18 cellular contexts compared by ENCODE assay signal in genomic region chr19:2132731-2133490, GRCh38. TPM values are rescaled to one million over a fixed set of nuclear protein-coding genes. Genes with fewer than 3 reads are reported as not detected.
DNase-seq lines count a peak whose midpoint lies in the region; ATAC-seq, FAIRE-seq and TF ChIP-seq lines count a peak whose summit lies in the region.
"Had no signal": no experiment of that assay in that cellular context is flagged by ENCODE, and none has a peak within 500 bp of the region (broad histone marks: within the 10 kb centered on the region; RNA-seq: fewer than 3 reads in every experiment).

No MANE protein-coding gene starts in this region.

- H3K27ac ChIP-seq in liver (ENCODE audit: low read depth in 1 of 2, low read length in 2 of 2) (peak overlapping the region; percentile 63 to 74), HepG2 (ENCODE audit: extremely low read length, insufficient read depth, low read length) (no peak overlapping the region), spleen (no peak overlapping the region)
- H3K27ac ChIP-seq: C4-2B had no signal

- no peak overlapping the region for H3K4me2 ChIP-seq in HepG2 (ENCODE audit: low read depth, low read length)

- H3K9me3 ChIP-seq in liver (ENCODE audit: control insufficient read depth in 4 of 4, low read length in 3 of 4) (no peaks in the 10 kb centered on the region), HepG2 (ENCODE audit: low read length) (no peaks in the 10 kb centered on the region), spleen (no peaks in the 10 kb centered on the region)

- H3K4me1 ChIP-seq in liver (ENCODE audit: control insufficient read depth in 4 of 4, insufficient read depth in 4 of 4, low read length in 3 of 4) (peaks cover 0 to 19% (median 12%) of the 10 kb centered on the region in 4 donors), HepG2 (ENCODE audit: insufficient read depth, low read length) (no peaks in the 10 kb centered on the region), spleen (no peaks in the 10 kb centered on the region)

- WGBS in liver: 52% methylated on average over 19 of the region's 19 CpGs
- WGBS in HepG2 (ENCODE audit: low lambda C conversion rate): 93% methylated on average over 12 of the region's 19 CpGs
- WGBS in spleen, 5 donors: 85 to 94% (median 90%) methylated on average over 14 to 19 of the region's 19 CpGs

- H3K4me3 ChIP-seq in liver (ENCODE audit: low read depth in 1 of 3, low read length in 3 of 3): no peak overlapping the region
- no peak overlapping the region for H3K4me3 ChIP-seq in HepG2 (replicated peaks in 1 of 3; ENCODE audit: insufficient read depth in 1 of 3, low read depth in 2 of 3, low read length in 3 of 3)
- no peak overlapping the region for H3K4me3 ChIP-seq in spleen

- no peaks in the 10 kb centered on the region for H3K27me3 Mint-ChIP-seq in nephron progenitor cell (ENCODE audit: low read depth, poor library complexity)

- POLR2A ChIA-PET in HepG2 (lab: Yijun Ruan, JAX): no interaction called here

- ATAC-seq in HepG2 (no peak), left cardiac atrium (peak; percentile 55 to 64), GM21528 (IDR thresholded peaks at IDR 0.05; ENCODE audit: low FRiP score, unreplicated experiment) (no peak)

- H4K20me1 ChIP-seq in HepG2 (ENCODE audit: insufficient read depth, low read length): no peaks in the 10 kb centered on the region

- H3K27me3 ChIP-seq in liver (ENCODE audit: control insufficient read depth in 4 of 4, insufficient read depth in 4 of 4, low read length in 3 of 4): no peaks in the 10 kb centered on the region
- no peaks in the 10 kb centered on the region for H3K27me3 ChIP-seq in HepG2 (ENCODE audit: control insufficient read depth in 1 of 2, insufficient read depth in 2 of 2, low read length in 2 of 2)
- no peaks in the 10 kb centered on the region for H3K27me3 ChIP-seq in spleen (replicated peaks in 1 of 7)

- in situ Hi-C loops in HepG2 (cut with HindIII; ENCODE audit: extremely low pct_ligation_motif_present, low pct_unique_long_range_greater_than_20kb): no loop called here

- TF ChIP-seq EP300 in HepG2 (IDR thresholded peaks at IDR 0.05; ENCODE audit: low read depth in 2 of 2, low read length in 2 of 2) (no peak), HepG2 (CRISPR knock-in tag; IDR thresholded peaks at IDR 0.05; ENCODE audit: borderline replicate concordance) (no peak)

- TF ChIP-seq POLR2A in HepG2 (IDR thresholded peaks at IDR 0.05; ENCODE audit: insufficient read depth in 1 of 2, low read depth in 2 of 2, low read length in 2 of 2) (no peak), spleen (IDR thresholded peaks at IDR 0.05) (no peak)

- no peak for FAIRE-seq in HepG2 (lab: Jason Lieb, UNC)
- FAIRE-seq: A204.1, GM18507, RCC 7860 had no signal

- peak overlapping the region; percentile 84 for H3K27ac Mint-ChIP-seq in nephron progenitor cell

- peaks cover 6% of the 10 kb centered on the region for H3K4me1 Mint-ChIP-seq in nephron progenitor cell

- BruUV-seq in HepG2 (replicated peaks; lab: Mats Ljungman, UMichigan): no TSS peak

- intact Hi-C loops in HepG2 (cut with micrococcal nuclease; ENCODE audit: unreplicated experiment): no loop called here
- intact Hi-C loops in left cardiac atrium (cut with DNase I): no loop called here
- intact Hi-C loops in spleen (cut with DNase I; ENCODE audit: low total_unique reads): no loop called here

- TF ChIP-seq CTCF in liver (IDR thresholded peaks at IDR 0.05; ENCODE audit: low read depth, low read length, missing input control): no peak
- TF ChIP-seq CTCF in HepG2 (CRISPR knock-in tag; IDR thresholded peaks at IDR 0.05): no peak
- no peak for TF ChIP-seq CTCF in nephron progenitor cell (IDR thresholded peaks at IDR 0.05)
- no peak for TF ChIP-seq CTCF in spleen (IDR thresholded peaks at IDR 0.05 in 8 of 11, conservative IDR thresholded peaks at IDR 0.05 in 3 of 11)

- no peak overlapping the region for H3K4me3 Mint-ChIP-seq in nephron progenitor cell

- CTCF ChIA-PET in HepG2 (lab: Yijun Ruan, JAX; ENCODE audit: low intra/inter-chr PET ratio, low total read pairs): no interaction called here

- no peak overlapping the region for H2AFZ ChIP-seq in HepG2 (ENCODE audit: low read length)

- peaks cover 34% of the 10 kb centered on the region for H3K36me3 Mint-ChIP-seq in nephron progenitor cell (ENCODE audit: low read depth)

- H3K79me2 ChIP-seq in HepG2 (ENCODE audit: insufficient read depth, low read length): no peaks in the 10 kb centered on the region

- TF ChIP-seq RAD21 in liver (IDR thresholded peaks at IDR 0.05) (peak in 1 of 2 donors; percentile 27), HepG2 (CRISPR knock-in tag; IDR thresholded peaks at IDR 0.05) (no peak)

- DNase-seq in HepG2 (ENCODE audit: low spot score) (no peak), left cardiac atrium (peak; percentile 65), nephron progenitor cell (no peak), spleen (no peak), DMS79 treated with DMSO at 0.1 percent for 48 hours (lab: John Stamatoyannopoulos, UW) (no peak)
- DNase-seq in stimulated activated CD4-positive, alpha-beta T cell treated with anti-CD3 and anti-CD28 coated beads, Interleukin-15, amount 100 ng/mL, for 24 hours: no peak
- DNase-seq: HCEC 1CT, Karpas-422, NCI-H1417, NCI-H2029 treated with DMSO at 0.1 percent for 48 hours, NCI-H510A, NCI-H82 had no signal

- H3K36me3 ChIP-seq in liver (ENCODE audit: control insufficient read depth in 4 of 4, insufficient read depth in 3 of 4, low read depth in 1 of 4, low read length in 3 of 4) (peaks cover 18 to 48% (median 27%) of the 10 kb centered on the region in 4 donors), HepG2 (replicated peaks in 1 of 2; ENCODE audit: control insufficient read depth in 1 of 2, insufficient read depth in 2 of 2, low read length in 2 of 2) (peaks cover 36 to 54% of the 10 kb centered on the region in 2 experiments), spleen (peaks cover 3 to 97% (median 80%) of the 10 kb centered on the region in 6 donors)

- no peak overlapping the region for H3K9ac ChIP-seq in liver (ENCODE audit: low read depth in 1 of 2, low read length in 2 of 2)
- no peak overlapping the region for H3K9ac ChIP-seq in HepG2 (ENCODE audit: insufficient read depth, low read depth, low read length)

- H3K9me3 Mint-ChIP-seq in nephron progenitor cell: no peaks in the 10 kb centered on the region

RNA-seq across cellular contexts. Expression of gene AP3D1, which starts 18.5 kb away (rescaled TPM):
- total RNA-seq in liver (10 to 100 TPM; 42.6 to 76.6 TPM), HepG2 (2016; rRNA removed; fragmentation: Illumina TruSeq; extraction: Trizol) (73.5 and 82.6 TPM in 2 replicates), left cardiac atrium (100 to 1,000 TPM in 1 of 2 donors, 10 to 100 TPM in 1; 80.6 to 128 TPM), spleen (100 to 1,000 TPM in 4 of 7 donors, 10 to 100 TPM in 3; 89.3 to 112 (median 100) TPM)
- polyA plus RNA-seq in liver (10 to 100 TPM; 21.7 to 79.8 TPM), HepG2 (2011; rRNA removed) (68.0 and 78.6 TPM in 2 replicates), spleen (10 to 100 TPM; 32.8 to 80.1 (median 43.2) TPM)
- total RNA-seq in HepG2 (2016; cell fraction: cytosol; rRNA removed; fragmentation: Illumina TruSeq; extraction: Trizol; ENCODE audit: low read depth): 30.1 and 33.5 TPM in 2 replicates
- 55.4 and 84.4 TPM in 2 replicates for total RNA-seq in HepG2 (2016; cell fraction: insoluble cytoplasmic fraction; rRNA removed; fragmentation: Illumina TruSeq; extraction: Trizol)
- 61.4 and 65.9 TPM in 2 replicates for total RNA-seq in HepG2 (2016; cell fraction: membrane; rRNA removed; fragmentation: Illumina TruSeq; extraction: Trizol)
- 44.7 and 54.3 TPM in 2 replicates for total RNA-seq in HepG2 (2016; cell fraction: nucleus; rRNA removed; fragmentation: Illumina TruSeq; extraction: Trizol)
- polyA plus RNA-seq in HepG2 (2011; cell fraction: cytosol; rRNA removed): 50.1 and 66.2 TPM in 2 replicates
- 236 and 270 TPM in 2 replicates for polyA plus RNA-seq in HepG2 (2011; cell fraction: nucleus; rRNA removed)
- polyA plus RNA-seq in HepG2 (2012): 61.5 and 82.7 TPM in 2 replicates
- 11.6 and 13.9 TPM in 2 replicates for polyA plus RNA-seq in HepG2 (2016; cell fraction: cytosol; fragmentation: Illumina TruSeq; extraction: Trizol; ENCODE audit: low read depth)
- 71.2 and 87.4 TPM in 2 replicates for polyA plus RNA-seq in HepG2 (2016; cell fraction: insoluble cytoplasmic fraction; fragmentation: Illumina TruSeq; extraction: Trizol; ENCODE audit: low read depth)
- polyA plus RNA-seq in HepG2 (2016; cell fraction: membrane; fragmentation: Illumina TruSeq; extraction: Trizol; ENCODE audit: low read depth): 38.5 and 41.5 TPM in 2 replicates
- polyA plus RNA-seq in HepG2 (2016; cell fraction: nucleus; fragmentation: Illumina TruSeq; extraction: Trizol; ENCODE audit: insufficient read depth, low read depth): 139 and 143 TPM in 2 replicates
- 72.3 and 142 TPM in 2 replicates for polyA minus RNA-seq in HepG2 (2011; rRNA and poly(A)+ RNA removed; ENCODE audit: low replicate concordance)
- polyA minus RNA-seq in HepG2 (2011; cell fraction: cytosol; rRNA and poly(A)+ RNA removed): 54.0 and 70.6 TPM in 2 replicates
- polyA minus RNA-seq in HepG2 (2011; cell fraction: nucleus; rRNA and poly(A)+ RNA removed): 44.3 and 51.8 TPM in 2 replicates

RNA-seq across cellular contexts. Expression of gene DOT1L, which starts 30.8 kb away (rescaled TPM):
- total RNA-seq in liver (1 to 10 TPM; 6.7 to 9.9 TPM), HepG2 (2016; rRNA removed; fragmentation: Illumina TruSeq; extraction: Trizol) (7.5 and 9.7 TPM in 2 replicates), left cardiac atrium (10 to 100 TPM in 1 of 2 donors, 1 to 10 TPM in 1; 9.8 to 16.2 TPM), spleen (10 to 100 TPM; 19.5 to 53.2 (median 36.4) TPM)
- polyA plus RNA-seq in liver (1 to 10 TPM; 3.4 to 6.9 TPM), HepG2 (2011; rRNA removed) (14.6 and 17.9 TPM in 2 replicates), spleen (10 to 100 TPM in 1 of 3 donors, 1 to 10 TPM in 2; 3.9 to 20.8 (median 7.5) TPM)
- 20.6 and 20.7 TPM in 2 replicates for total RNA-seq in HepG2 (2016; cell fraction: cytosol; rRNA removed; fragmentation: Illumina TruSeq; extraction: Trizol; ENCODE audit: low read depth)
- 6.4 and 8.2 TPM in 2 replicates for total RNA-seq in HepG2 (2016; cell fraction: insoluble cytoplasmic fraction; rRNA removed; fragmentation: Illumina TruSeq; extraction: Trizol)
- 12.0 and 15.8 TPM in 2 replicates for total RNA-seq in HepG2 (2016; cell fraction: membrane; rRNA removed; fragmentation: Illumina TruSeq; extraction: Trizol)
- total RNA-seq in HepG2 (2016; cell fraction: nucleus; rRNA removed; fragmentation: Illumina TruSeq; extraction: Trizol): 12.3 and 14.9 TPM in 2 replicates
- 6.1 and 9.5 TPM in 2 replicates for polyA plus RNA-seq in HepG2 (2011; cell fraction: cytosol; rRNA removed)
- 138 and 210 TPM in 2 replicates for polyA plus RNA-seq in HepG2 (2011; cell fraction: nucleus; rRNA removed)
- 22.3 and 23.3 TPM in 2 replicates for polyA plus RNA-seq in HepG2 (2012)
- 2.5 and 3.3 TPM in 2 replicates for polyA plus RNA-seq in HepG2 (2016; cell fraction: cytosol; fragmentation: Illumina TruSeq; extraction: Trizol; ENCODE audit: low read depth)
- polyA plus RNA-seq in HepG2 (2016; cell fraction: insoluble cytoplasmic fraction; fragmentation: Illumina TruSeq; extraction: Trizol; ENCODE audit: low read depth): 10.5 and 15.3 TPM in 2 replicates
- 7.1 TPM in 2 replicates for polyA plus RNA-seq in HepG2 (2016; cell fraction: membrane; fragmentation: Illumina TruSeq; extraction: Trizol; ENCODE audit: low read depth)
- 76.0 and 84.3 TPM in 2 replicates for polyA plus RNA-seq in HepG2 (2016; cell fraction: nucleus; fragmentation: Illumina TruSeq; extraction: Trizol; ENCODE audit: insufficient read depth, low read depth)
- polyA minus RNA-seq in HepG2 (2011; rRNA and poly(A)+ RNA removed; ENCODE audit: low replicate concordance): 36.8 and 45.6 TPM in 2 replicates
- polyA minus RNA-seq in HepG2 (2011; cell fraction: cytosol; rRNA and poly(A)+ RNA removed): 21.6 and 26.0 TPM in 2 replicates
- 30.1 and 31.9 TPM in 2 replicates for polyA minus RNA-seq in HepG2 (2011; cell fraction: nucleus; rRNA and poly(A)+ RNA removed)

RNA-seq across cellular contexts. Expression of gene IZUMO4, which starts 36.2 kb away (rescaled TPM):
- total RNA-seq in liver: 1 to 10 TPM; 1.2 TPM
- polyA plus RNA-seq in liver: 1 to 10 TPM; 1.3 to 1.4 TPM
- 0.24 and 0.77 TPM in 2 replicates for total RNA-seq in HepG2 (2016; rRNA removed; fragmentation: Illumina TruSeq; extraction: Trizol)
- total RNA-seq in HepG2 (2016; cell fraction: cytosol; rRNA removed; fragmentation: Illumina TruSeq; extraction: Trizol; ENCODE audit: low read depth): 0.79 and 0.91 TPM in 2 replicates
- 0.34 and 1.5 TPM in 2 replicates for total RNA-seq in HepG2 (2016; cell fraction: insoluble cytoplasmic fraction; rRNA removed; fragmentation: Illumina TruSeq; extraction: Trizol)
- 0.83 and 1.5 TPM in 2 replicates for total RNA-seq in HepG2 (2016; cell fraction: membrane; rRNA removed; fragmentation: Illumina TruSeq; extraction: Trizol)
- 1.1 and 2.5 TPM in 2 replicates for total RNA-seq in HepG2 (2016; cell fraction: nucleus; rRNA removed; fragmentation: Illumina TruSeq; extraction: Trizol)
- polyA plus RNA-seq in HepG2 (2011; rRNA removed): 3.9 and 4.1 TPM in 2 replicates
- 0.55 and 0.75 TPM in 2 replicates for polyA plus RNA-seq in HepG2 (2011; cell fraction: cytosol; rRNA removed)
- 66.6 and 91.0 TPM in 2 replicates for polyA plus RNA-seq in HepG2 (2011; cell fraction: nucleus; rRNA removed)
- polyA plus RNA-seq in HepG2 (2012): 1.7 and 4.4 TPM in 2 replicates
- polyA plus RNA-seq in HepG2 (2016; cell fraction: cytosol; fragmentation: Illumina TruSeq; extraction: Trizol; ENCODE audit: low read depth): 0.57 and 1.2 TPM in 2 replicates
- 0.45 and 0.53 TPM in 2 replicates for polyA plus RNA-seq in HepG2 (2016; cell fraction: insoluble cytoplasmic fraction; fragmentation: Illumina TruSeq; extraction: Trizol; ENCODE audit: low read depth)
- 0.94 TPM in 2 replicates for polyA plus RNA-seq in HepG2 (2016; cell fraction: membrane; fragmentation: Illumina TruSeq; extraction: Trizol; ENCODE audit: low read depth)
- polyA plus RNA-seq in HepG2 (2016; cell fraction: nucleus; fragmentation: Illumina TruSeq; extraction: Trizol; ENCODE audit: insufficient read depth, low read depth): 4.3 and 6.3 TPM in 2 replicates
- polyA minus RNA-seq in HepG2 (2011; rRNA and poly(A)+ RNA removed; ENCODE audit: low replicate concordance): 0.54 and 2.7 TPM in 2 replicates
- polyA minus RNA-seq in HepG2 (2011; cell fraction: cytosol; rRNA and poly(A)+ RNA removed): not detected in 2 replicates
- 1.9 and 4.2 TPM in 2 replicates for polyA minus RNA-seq in HepG2 (2011; cell fraction: nucleus; rRNA and poly(A)+ RNA removed)
- 1 to 10 TPM in 1 of 2 donors, under 1 TPM in 1; 0.89 to 2.3 TPM for total RNA-seq in left cardiac atrium
- total RNA-seq in spleen: 1 to 10 TPM; 1.9 to 5.8 (median 3.7) TPM
- 10 to 100 TPM; 13.6 to 25.9 (median 16.7) TPM for polyA plus RNA-seq in spleen

RNA-seq across cellular contexts. Expression of gene MOB3A, which starts 36.8 kb away (rescaled TPM):
- total RNA-seq in liver: 1 to 10 TPM; 7.9 to 8.7 TPM
- 1 to 10 TPM; 3.4 to 5.2 TPM for polyA plus RNA-seq in liver
- 3.5 and 4.3 TPM in 2 replicates for total RNA-seq in HepG2 (2016; rRNA removed; fragmentation: Illumina TruSeq; extraction: Trizol)
- 2.2 and 2.7 TPM in 2 replicates for total RNA-seq in HepG2 (2016; cell fraction: cytosol; rRNA removed; fragmentation: Illumina TruSeq; extraction: Trizol; ENCODE audit: low read depth)
- total RNA-seq in HepG2 (2016; cell fraction: insoluble cytoplasmic fraction; rRNA removed; fragmentation: Illumina TruSeq; extraction: Trizol): 3.5 and 4.0 TPM in 2 replicates
- total RNA-seq in HepG2 (2016; cell fraction: membrane; rRNA removed; fragmentation: Illumina TruSeq; extraction: Trizol): 2.7 and 3.2 TPM in 2 replicates
- total RNA-seq in HepG2 (2016; cell fraction: nucleus; rRNA removed; fragmentation: Illumina TruSeq; extraction: Trizol): 2.4 and 2.5 TPM in 2 replicates
- polyA plus RNA-seq in HepG2 (2011; rRNA removed): 17.8 and 20.3 TPM in 2 replicates
- polyA plus RNA-seq in HepG2 (2011; cell fraction: cytosol; rRNA removed): 13.9 and 16.9 TPM in 2 replicates
- polyA plus RNA-seq in HepG2 (2011; cell fraction: nucleus; rRNA removed): 10.8 and 12.6 TPM in 2 replicates
- 6.2 and 6.8 TPM in 2 replicates for polyA plus RNA-seq in HepG2 (2012)
- polyA plus RNA-seq in HepG2 (2016; cell fraction: cytosol; fragmentation: Illumina TruSeq; extraction: Trizol; ENCODE audit: low read depth): 0.97 and 1.0 TPM in 2 replicates
- polyA plus RNA-seq in HepG2 (2016; cell fraction: insoluble cytoplasmic fraction; fragmentation: Illumina TruSeq; extraction: Trizol; ENCODE audit: low read depth): 6.2 and 7.9 TPM in 2 replicates
- polyA plus RNA-seq in HepG2 (2016; cell fraction: membrane; fragmentation: Illumina TruSeq; extraction: Trizol; ENCODE audit: low read depth): 2.8 TPM in 2 replicates
- 6.6 and 6.8 TPM in 2 replicates for polyA plus RNA-seq in HepG2 (2016; cell fraction: nucleus; fragmentation: Illumina TruSeq; extraction: Trizol; ENCODE audit: insufficient read depth, low read depth)
- 23.6 and 71.5 TPM in 2 replicates for polyA minus RNA-seq in HepG2 (2011; rRNA and poly(A)+ RNA removed; ENCODE audit: low replicate concordance)
- polyA minus RNA-seq in HepG2 (2011; cell fraction: cytosol; rRNA and poly(A)+ RNA removed): 19.3 and 25.0 TPM in 2 replicates
- 5.3 and 6.0 TPM in 2 replicates for polyA minus RNA-seq in HepG2 (2011; cell fraction: nucleus; rRNA and poly(A)+ RNA removed)
- total RNA-seq in left cardiac atrium: 10 to 100 TPM; 24.9 to 28.6 TPM
- 100 to 1,000 TPM in 5 of 7 donors, 10 to 100 TPM in 2; 80.8 to 161 (median 124) TPM for total RNA-seq in spleen
- polyA plus RNA-seq in spleen: 10 to 100 TPM; 24.2 to 48.7 (median 37.6) TPM

Comparison
In these comparisons a context has a peak if more than half of its experiments do, and no peak if none do; other contexts are left out.
1. H3K27ac ChIP-seq: peak in liver (2 of 2); none in HepG2 (single experiment) and spleen (0 of 8).
2. ATAC-seq: peak in left cardiac atrium (2 of 2); none in HepG2 (single experiment) and GM21528 (single experiment).